Comparison of ENCODE assay signal across 15 cellular contexts in the genomic region with DNA sequence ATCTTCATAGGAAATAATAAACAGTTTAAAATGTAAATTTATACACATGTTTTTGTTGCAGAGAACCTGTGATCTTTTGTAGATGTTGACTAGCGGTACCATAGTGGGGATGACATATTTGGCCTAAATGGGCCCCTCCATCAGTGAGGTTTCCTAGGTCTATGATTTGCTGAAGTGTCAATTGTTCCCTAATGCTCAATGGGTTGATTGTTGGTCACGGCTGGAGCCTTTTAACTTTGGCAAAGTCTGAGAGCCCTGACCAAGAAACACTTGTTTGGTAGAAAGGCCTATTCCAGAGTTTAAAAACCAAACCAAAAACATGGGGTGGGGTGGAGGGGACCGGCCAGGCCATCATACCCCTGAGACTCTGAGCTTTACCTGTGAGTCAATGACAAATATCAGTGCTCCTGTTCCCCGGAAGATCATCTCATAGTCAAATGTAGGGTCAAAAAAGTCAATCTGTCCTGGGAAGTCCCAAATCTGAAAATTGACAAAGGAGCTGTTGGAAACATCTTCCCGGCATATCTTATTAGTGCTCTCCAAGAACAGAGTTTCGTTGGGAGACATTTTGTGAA. TPM values are rescaled to one million over a fixed set of nuclear protein-coding genes. Genes with fewer than 3 reads are reported as not detected.
DNase-seq lines count a peak whose midpoint lies in the region; ATAC-seq and TF ChIP-seq lines count a peak whose summit lies in the region.
"Had no signal": no experiment of that assay in that cellular context is flagged by ENCODE, and none has a peak within 500 bp of the region (broad histone marks: within the 10 kb centered on the region; RNA-seq: fewer than 3 reads in every experiment).

No MANE protein-coding gene starts in this region.

- H3K4me3 ChIP-seq in prostate gland (no peak overlapping the region), foreskin fibroblast (ENCODE audit: low read depth in 1 of 2, low read length in 2 of 2) (no peak overlapping the region)
- H3K4me3 ChIP-seq: SK-N-MC had no signal

- ATAC-seq in GM19395 (IDR thresholded peaks at IDR 0.05; ENCODE audit: unreplicated experiment) (peak; percentile 35), HG02678 (IDR thresholded peaks at IDR 0.05; ENCODE audit: unreplicated experiment) (peak; percentile 34), HG03378 (IDR thresholded peaks at IDR 0.05; ENCODE audit: unreplicated experiment) (peak; percentile 9)
- peak; percentile 65 for ATAC-seq in stimulated activated memory B cell treated with anti-CD40 and anti-IgM and Interleukin-4, amounts not matched to agents 10 μg/mL and 1 μg/mL and 100 μg/mL, for 72 hours
- ATAC-seq: HepG2 had no signal

- no peak for TF ChIP-seq CTCF in prostate gland (IDR thresholded peaks at IDR 0.05)
- no peak for TF ChIP-seq CTCF in foreskin fibroblast (IDR thresholded peaks at IDR 0.05; ENCODE audit: low read depth, low read length)

- 96% methylated on average over 6 of the region's 6 CpGs for WGBS in prostate gland

- no peaks in the 10 kb centered on the region for H3K4me1 ChIP-seq in prostate gland (replicated peaks)

- DNase-seq in activated T-cell treated with anti-CD3 and anti-CD28 coated beads for 4 hours (no peak), prostate gland (ENCODE audit: low spot score) (no peak), foreskin fibroblast (no peak), NCI-H1105 treated with DMSO at 0.1 percent for 48 hours (lab: John Stamatoyannopoulos, UW) (no peak)
- DNase-seq: activated CD4-positive, alpha-beta T cell treated with anti-CD3 and anti-CD28 coated beads for 1 hour; midbrain; NCI-H1694; stimulated activated CD4-positive, alpha-beta T cell treated with anti-CD3 and anti-CD28 coated beads, Interleukin-4, amount 100 ng/mL, for 24 hours had no signal

- H3K27ac ChIP-seq in prostate gland: no peak overlapping the region
- H3K27ac ChIP-seq: SK-N-MC had no signal

- intact Hi-C loops in prostate gland (cut with DNase I): no loop called here

- H3K4me1 Mint-ChIP-seq in stimulated activated memory B cell treated with anti-CD40 and anti-IgM and Interleukin-4, amounts not matched to agents 10 μg/mL and 1 μg/mL and 100 μg/mL, for 72 hours: peaks cover 22% of the 10 kb centered on the region

- H3K9me3 Mint-ChIP-seq in stimulated activated memory B cell treated with anti-CD40 and anti-IgM and Interleukin-4, amounts not matched to agents 10 μg/mL and 1 μg/mL and 100 μg/mL, for 72 hours: peaks cover 3% of the 10 kb centered on the region

- H3K36me3 Mint-ChIP-seq in stimulated activated memory B cell treated with anti-CD40 and anti-IgM and Interleukin-4, amounts not matched to agents 10 μg/mL and 1 μg/mL and 100 μg/mL, for 72 hours: peaks cover 20% of the 10 kb centered on the region

- no peaks in the 10 kb centered on the region for H3K27me3 Mint-ChIP-seq in stimulated activated memory B cell treated with anti-CD40 and anti-IgM and Interleukin-4, amounts not matched to agents 10 μg/mL and 1 μg/mL and 100 μg/mL, for 72 hours
- H3K27me3 Mint-ChIP-seq: activated T-helper 17 cell treated with anti-CD3 and anti-CD28 coated beads, Interleukin-2, amount 50 U/mL, for 72 hours had no signal

- no peaks in the 10 kb centered on the region for H3K27me3 ChIP-seq in prostate gland (replicated peaks; ENCODE audit: insufficient read depth)

- TF ChIP-seq POLR2A in prostate gland (IDR thresholded peaks at IDR 0.05): no peak

- peak overlapping the region; percentile 21 for H3K4me3 Mint-ChIP-seq in stimulated activated memory B cell treated with anti-CD40 and anti-IgM and Interleukin-4, amounts not matched to agents 10 μg/mL and 1 μg/mL and 100 μg/mL, for 72 hours
- H3K4me3 Mint-ChIP-seq: activated T-helper 17 cell treated with anti-CD3 and anti-CD28 coated beads, Interleukin-2, amount 50 U/mL, for 72 hours had no signal

- H3K9me3 ChIP-seq in prostate gland: no peaks in the 10 kb centered on the region

- H3K27ac Mint-ChIP-seq in stimulated activated memory B cell treated with anti-CD40 and anti-IgM and Interleukin-4, amounts not matched to agents 10 μg/mL and 1 μg/mL and 100 μg/mL, for 72 hours: peak overlapping the region; percentile 63
- H3K27ac Mint-ChIP-seq: activated T-helper 17 cell treated with anti-CD3 and anti-CD28 coated beads, Interleukin-2, amount 50 U/mL, for 72 hours had no signal

- H3K36me3 ChIP-seq in prostate gland: no peaks in the 10 kb centered on the region

RNA-seq across cellular contexts. Expression of a gene that starts 25.1 kb away (rescaled TPM):
- 10 to 100 TPM; 19.4 to 22.7 TPM for total RNA-seq in prostate gland

RNA-seq across cellular contexts. Expression of a gene that starts 34.5 kb away (rescaled TPM):
- 10 to 100 TPM; 31.7 to 98.4 TPM for total RNA-seq in prostate gland

RNA-seq across cellular contexts. Expression of a gene that starts 45.9 kb away (rescaled TPM):
- total RNA-seq in prostate gland: 10 to 100 TPM; 11.9 to 30.9 TPM

Comparison
In these comparisons a context has a peak if more than half of its experiments do, and no peak if none do; other contexts are left out.
1. ATAC-seq: peak in every context shown above with its lines; median percentile 65 in stimulated activated memory B cell treated with anti-CD40 and anti-IgM and Interleukin-4, amounts not matched to agents 10 μg/mL and 1 μg/mL and 100 μg/mL, for 72 hours; 35 in GM19395; 34 in HG02678; 9 in HG03378.